20 cellular contexts compared by ENCODE assay signal in the genomic region with DNA sequence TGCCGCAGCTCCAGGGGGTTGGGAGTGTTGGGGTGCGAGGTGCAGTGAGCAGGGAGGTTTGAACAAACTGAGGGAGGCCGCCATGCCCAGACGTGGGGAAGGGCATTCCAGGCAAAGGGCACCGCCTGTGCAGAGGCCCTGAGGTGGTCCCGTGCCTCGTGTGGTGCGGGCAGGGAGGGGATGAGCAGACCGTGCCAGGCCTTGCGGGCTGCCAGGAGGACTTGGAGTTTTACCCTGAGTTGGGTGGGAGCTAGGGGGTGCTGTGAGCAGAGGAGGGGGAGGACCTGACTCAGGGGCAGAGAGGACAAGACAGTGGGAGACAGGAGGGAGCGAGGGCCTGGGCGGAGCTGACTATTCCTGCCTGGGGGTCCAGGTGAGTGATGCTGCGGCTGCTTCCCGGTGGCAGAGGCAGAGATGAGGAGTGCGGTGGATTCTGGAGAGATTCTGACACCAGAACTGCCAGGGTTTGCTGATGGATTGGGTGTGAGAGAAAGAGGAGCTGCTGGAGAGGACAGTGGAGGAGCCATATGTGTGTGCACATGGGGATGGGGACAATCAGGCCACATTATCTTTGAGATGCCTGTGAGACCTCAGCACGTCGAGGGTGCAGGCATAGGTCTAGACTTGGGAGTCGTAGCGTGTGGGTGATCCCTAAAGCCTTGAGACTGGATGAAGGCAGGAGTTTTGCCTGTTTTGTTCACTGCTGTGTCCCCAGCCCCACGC. TPM values are rescaled to one million over a fixed set of nuclear protein-coding genes. Genes with fewer than 3 reads are reported as not detected.
A peak's percentile ranks its signal among the peaks of the same experiment; 100 is the strongest.
DNase-seq lines count a peak whose midpoint lies in the region; ATAC-seq, FAIRE-seq and TF ChIP-seq lines count a peak whose summit lies in the region.
"Had no signal": no experiment of that assay in that cellular context is flagged by ENCODE, and none has a peak within 500 bp of the region (broad histone marks: within the 10 kb centered on the region; RNA-seq: fewer than 3 reads in every experiment).

No MANE protein-coding gene starts in this region.

- FAIRE-seq in RCC 7860 (lab: Jason Lieb, UNC), result no peak

- H3K36me3 ChIP-seq in RWPE2 (ENCODE audit: low read depth), result no peaks in the 10 kb centered on the region
- peaks cover 0 to 78% (median 13%) of the 10 kb centered on the region in 6 donors for H3K36me3 ChIP-seq in spleen

- H3K4me1 Mint-ChIP-seq in activated T-cell treated with anti-CD3 and anti-CD28 coated beads, Interleukin-2, amount 50 U/mL, for 72 hours (ENCODE audit: low read depth), result peaks cover 21% of the 10 kb centered on the region
- H3K4me1 Mint-ChIP-seq in glutamatergic neuron (ENCODE audit: low read depth, unreplicated experiment), result no peaks in the 10 kb centered on the region

- H3K27me3 Mint-ChIP-seq in activated T-cell treated with anti-CD3 and anti-CD28 coated beads, Interleukin-2, amount 50 U/mL, for 72 hours (ENCODE audit: low read depth), result no peaks in the 10 kb centered on the region
- peaks cover 5% of the 10 kb centered on the region for H3K27me3 Mint-ChIP-seq in glutamatergic neuron (ENCODE audit: unreplicated experiment)

- H3K4me1 ChIP-seq in RWPE2 (ENCODE audit: insufficient read depth, poor library complexity, severe bottlenecking) (peaks cover 8% of the 10 kb centered on the region), spleen (peaks cover 0 to 21% (median 10%) of the 10 kb centered on the region in 6 donors)

- WGBS in spleen, 5 donors, result 89 to 92% (median 91%) methylated on average over 20 of the region's 20 CpGs

- H3K4me3 Mint-ChIP-seq in activated T-cell treated with anti-CD3 and anti-CD28 coated beads, Interleukin-2, amount 50 U/mL, for 72 hours, result no peak overlapping the region
- H3K4me3 Mint-ChIP-seq in glutamatergic neuron (ENCODE audit: unreplicated experiment), result no peak overlapping the region
- H3K4me3 Mint-ChIP-seq: activated naive CD4-positive, alpha-beta T cell treated with anti-CD3 and anti-CD28 coated beads for 36 hours had no signal

- no peak overlapping the region for H3K4me3 ChIP-seq in RWPE2 (ENCODE audit: severe bottlenecking)
- no peak overlapping the region for H3K4me3 ChIP-seq in spleen
- H3K4me3 ChIP-seq: BLaER1 treated with 17β-estradiol and CSF1 and Interleukin-3, amounts not matched to agents 10 nM and 100 nM had no signal

- H3K36me3 Mint-ChIP-seq in activated T-cell treated with anti-CD3 and anti-CD28 coated beads, Interleukin-2, amount 50 U/mL, for 72 hours (ENCODE audit: insufficient read depth in 2 of 2), result peaks cover 9 to 23% of the 10 kb centered on the region in 2 donors
- no peaks in the 10 kb centered on the region for H3K36me3 Mint-ChIP-seq in glutamatergic neuron (ENCODE audit: unreplicated experiment)

- H3K27ac ChIP-seq in RWPE2 (ENCODE audit: poor library complexity, severe bottlenecking), result no peak overlapping the region
- H3K27ac ChIP-seq in spleen, result no peak overlapping the region

- TF ChIP-seq CTCF in RWPE2 (IDR thresholded peaks at IDR 0.05; ENCODE audit: poor library complexity, severe bottlenecking), result no peak
- no peak for TF ChIP-seq CTCF in glutamatergic neuron (IDR thresholded peaks at IDR 0.05; ENCODE audit: partially characterized antibody, unreplicated experiment)
- no peak for TF ChIP-seq CTCF in spleen (IDR thresholded peaks at IDR 0.05 in 8 of 11, conservative IDR thresholded peaks at IDR 0.05 in 3 of 11)

- no peaks in the 10 kb centered on the region for H3K9me3 ChIP-seq in RWPE2 (ENCODE audit: severe bottlenecking)
- no peaks in the 10 kb centered on the region for H3K9me3 ChIP-seq in spleen
- H3K9me3 ChIP-seq: BLaER1 treated with 17β-estradiol and CSF1 and Interleukin-3, amounts not matched to agents 10 nM and 100 nM had no signal

- intact Hi-C loops in spleen (cut with DNase I; ENCODE audit: low total_unique reads), result no loop called here

- no peak for TF ChIP-seq POLR2A in spleen (IDR thresholded peaks at IDR 0.05)

- DNase-seq in activated T-cell treated with anti-CD3 and anti-CD28 coated beads, Interleukin-2, amount 50 U/mL, for 1 hour, result peak; percentile 13
- no peak for DNase-seq in activated T-cell treated with anti-CD3 and anti-CD28 coated beads, Interleukin-2, amount 50 U/mL, for 72 hours
- DNase-seq in RWPE2 (ENCODE audit: low spot score), result peak; percentile 38
- no peak for DNase-seq in glutamatergic neuron
- peak; percentile 67 for DNase-seq in spleen
- DNase-seq in RCC 7860 (ENCODE audit: low spot score), result no peak
- DNase-seq in inferior parietal cortex (ENCODE audit: extremely low spot score), result no peak
- DNase-seq in COLO829 (ENCODE audit: low spot score), result no peak
- DNase-seq: activated naive CD4-positive, alpha-beta T cell treated with anti-CD3 and anti-CD28 coated beads for 36 hours; activated T-cell treated with anti-CD3 and anti-CD28 coated beads for 4 hours; IMR-90; NCI-H1436; NCI-H524 treated with DMSO at 0.1 percent for 48 hours; stimulated activated CD4-positive, alpha-beta T cell treated with anti-CD3 and anti-CD28 coated beads, Interleukin-12 subunit alpha, Interleukin-12 subunit beta, amount 100 ng/mL, for 4 hours had no signal

- H3K27me3 ChIP-seq in RWPE2 (ENCODE audit: insufficient read depth, poor library complexity, severe bottlenecking) (no peaks in the 10 kb centered on the region), spleen (replicated peaks in 1 of 7) (no peaks in the 10 kb centered on the region)
- H3K27me3 ChIP-seq: BLaER1 treated with 17β-estradiol and CSF1 and Interleukin-3, amounts not matched to agents 10 nM and 100 nM had no signal

- ATAC-seq in activated T-cell treated with anti-CD3 and anti-CD28 coated beads, Interleukin-2, amount 50 U/mL, for 72 hours (replicated peaks in 1 of 2), result no peak
- no peak for ATAC-seq in RWPE2 (ENCODE audit: low read depth)
- ATAC-seq: left lobe of liver had no signal

- no peaks in the 10 kb centered on the region for H3K9me3 Mint-ChIP-seq in activated T-cell treated with anti-CD3 and anti-CD28 coated beads, Interleukin-2, amount 50 U/mL, for 72 hours
- H3K9me3 Mint-ChIP-seq in glutamatergic neuron (ENCODE audit: unreplicated experiment), result peaks cover 11% of the 10 kb centered on the region
- H3K9me3 Mint-ChIP-seq: activated naive CD4-positive, alpha-beta T cell treated with anti-CD3 and anti-CD28 coated beads for 36 hours had no signal

- no peak overlapping the region for H3K27ac Mint-ChIP-seq in activated T-cell treated with anti-CD3 and anti-CD28 coated beads, Interleukin-2, amount 50 U/mL, for 72 hours
- H3K27ac Mint-ChIP-seq in glutamatergic neuron (ENCODE audit: unreplicated experiment), result peak overlapping the region; percentile 49
- H3K27ac Mint-ChIP-seq: activated naive CD4-positive, alpha-beta T cell treated with anti-CD3 and anti-CD28 coated beads for 36 hours had no signal

RNA-seq across cellular contexts. Expression of gene ZAP70, which starts 23.4 kb away (rescaled TPM):
- 100 to 1,000 TPM; 164 to 190 TPM for total RNA-seq in activated T-cell treated with anti-CD3 and anti-CD28 coated beads, Interleukin-2, amount 50 U/mL, for 72 hours
- 1.3 TPM for total RNA-seq in glutamatergic neuron (ENCODE audit: unreplicated experiment)
- total RNA-seq in spleen, result 10 to 100 TPM; 49.9 to 96.1 (median 81.3) TPM
- 10 to 100 TPM; 35.2 to 50.4 (median 49.2) TPM for polyA plus RNA-seq in spleen
- total RNA-seq: fibroblast of lung, G401, M059J, renal cortical epithelial cell had no signal
- polyA plus RNA-seq: fibroblast of lung had no signal

Comparison
In these comparisons a context has a peak if more than half of its experiments do, and no peak if none do; other contexts are left out.
1. DNase-seq: peak in activated T-cell treated with anti-CD3 and anti-CD28 coated beads, Interleukin-2, amount 50 U/mL, for 1 hour (single experiment), RWPE2 (single experiment) and spleen (single experiment); none in activated T-cell treated with anti-CD3 and anti-CD28 coated beads, Interleukin-2, amount 50 U/mL, for 72 hours (0 of 2), glutamatergic neuron (single experiment), RCC 7860 (single experiment), inferior parietal cortex (single experiment) and COLO829 (single experiment).
2. RNA of gene ZAP70, which starts 23.4 kb away (total RNA-seq): 164 to 190 TPM in activated T-cell treated with anti-CD3 and anti-CD28 coated beads, Interleukin-2, amount 50 U/mL, for 72 hours and 49.9 to 96.1 TPM in spleen; 1.3 TPM in glutamatergic neuron (single experiment); every median in the first group is over 10 times any median in the second.